1 cellular context compared by ENCODE assay signal in genomic region chr2:230327418-230328154, GRCh38.
A peak's percentile ranks its signal among the peaks of the same experiment; 100 is the strongest.
TF ChIP-seq lines count a peak whose summit lies in the region.

No MANE protein-coding gene starts in this region.

TF ChIP-seq in GM12878, 131 proteins besides CTCF, POLR2A, EP300 and RAD21 (continued from another document):
- TF ChIP-seq E4F1 (IDR thresholded peaks at IDR 0.05; ENCODE audit: borderline replicate concordance, partially characterized antibody) (no peak), MTA3 (IDR thresholded peaks at IDR 0.05; ENCODE audit: borderline replicate concordance, low read length) (no peak), MYB (IDR thresholded peaks at IDR 0.05; ENCODE audit: borderline replicate concordance, low read depth, low read length) (no peak), POLR2AphosphoS2 (IDR thresholded peaks at IDR 0.05; ENCODE audit: low read depth, low read length) (no peak)
- TF ChIP-seq, protein P1, sequence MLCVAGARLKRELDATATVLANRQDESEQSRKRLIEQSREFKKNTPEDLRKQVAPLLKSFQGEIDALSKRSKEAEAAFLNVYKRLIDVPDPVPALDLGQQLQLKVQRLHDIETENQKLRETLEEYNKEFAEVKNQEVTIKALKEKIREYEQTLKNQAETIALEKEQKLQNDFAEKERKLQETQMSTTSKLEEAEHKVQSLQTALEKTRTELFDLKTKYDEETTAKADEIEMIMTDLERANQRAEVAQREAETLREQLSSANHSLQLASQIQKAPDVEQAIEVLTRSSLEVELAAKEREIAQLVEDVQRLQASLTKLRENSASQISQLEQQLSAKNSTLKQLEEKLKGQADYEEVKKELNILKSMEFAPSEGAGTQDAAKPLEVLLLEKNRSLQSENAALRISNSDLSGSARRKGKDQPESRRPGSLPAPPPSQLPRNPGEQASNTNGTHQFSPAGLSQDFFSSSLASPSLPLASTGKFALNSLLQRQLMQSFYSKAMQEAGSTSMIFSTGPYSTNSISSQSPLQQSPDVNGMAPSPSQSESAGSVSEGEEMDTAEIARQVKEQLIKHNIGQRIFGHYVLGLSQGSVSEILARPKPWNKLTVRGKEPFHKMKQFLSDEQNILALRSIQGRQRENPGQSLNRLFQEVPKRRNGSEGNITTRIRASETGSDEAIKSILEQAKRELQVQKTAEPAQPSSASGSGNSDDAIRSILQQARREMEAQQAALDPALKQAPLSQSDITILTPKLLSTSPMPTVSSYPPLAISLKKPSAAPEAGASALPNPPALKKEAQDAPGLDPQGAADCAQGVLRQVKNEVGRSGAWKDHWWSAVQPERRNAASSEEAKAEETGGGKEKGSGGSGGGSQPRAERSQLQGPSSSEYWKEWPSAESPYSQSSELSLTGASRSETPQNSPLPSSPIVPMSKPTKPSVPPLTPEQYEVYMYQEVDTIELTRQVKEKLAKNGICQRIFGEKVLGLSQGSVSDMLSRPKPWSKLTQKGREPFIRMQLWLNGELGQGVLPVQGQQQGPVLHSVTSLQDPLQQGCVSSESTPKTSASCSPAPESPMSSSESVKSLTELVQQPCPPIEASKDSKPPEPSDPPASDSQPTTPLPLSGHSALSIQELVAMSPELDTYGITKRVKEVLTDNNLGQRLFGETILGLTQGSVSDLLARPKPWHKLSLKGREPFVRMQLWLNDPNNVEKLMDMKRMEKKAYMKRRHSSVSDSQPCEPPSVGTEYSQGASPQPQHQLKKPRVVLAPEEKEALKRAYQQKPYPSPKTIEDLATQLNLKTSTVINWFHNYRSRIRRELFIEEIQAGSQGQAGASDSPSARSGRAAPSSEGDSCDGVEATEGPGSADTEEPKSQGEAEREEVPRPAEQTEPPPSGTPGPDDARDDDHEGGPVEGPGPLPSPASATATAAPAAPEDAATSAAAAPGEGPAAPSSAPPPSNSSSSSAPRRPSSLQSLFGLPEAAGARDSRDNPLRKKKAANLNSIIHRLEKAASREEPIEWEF (IDR thresholded peaks at IDR 0.05; ENCODE audit: insufficient replicate concordance, low read depth, low read length): peak; percentile 55
TF ChIP-seq in GM12878: peak in this region for 7.
